8 cellular contexts compared by ENCODE assay signal in the genomic region with DNA sequence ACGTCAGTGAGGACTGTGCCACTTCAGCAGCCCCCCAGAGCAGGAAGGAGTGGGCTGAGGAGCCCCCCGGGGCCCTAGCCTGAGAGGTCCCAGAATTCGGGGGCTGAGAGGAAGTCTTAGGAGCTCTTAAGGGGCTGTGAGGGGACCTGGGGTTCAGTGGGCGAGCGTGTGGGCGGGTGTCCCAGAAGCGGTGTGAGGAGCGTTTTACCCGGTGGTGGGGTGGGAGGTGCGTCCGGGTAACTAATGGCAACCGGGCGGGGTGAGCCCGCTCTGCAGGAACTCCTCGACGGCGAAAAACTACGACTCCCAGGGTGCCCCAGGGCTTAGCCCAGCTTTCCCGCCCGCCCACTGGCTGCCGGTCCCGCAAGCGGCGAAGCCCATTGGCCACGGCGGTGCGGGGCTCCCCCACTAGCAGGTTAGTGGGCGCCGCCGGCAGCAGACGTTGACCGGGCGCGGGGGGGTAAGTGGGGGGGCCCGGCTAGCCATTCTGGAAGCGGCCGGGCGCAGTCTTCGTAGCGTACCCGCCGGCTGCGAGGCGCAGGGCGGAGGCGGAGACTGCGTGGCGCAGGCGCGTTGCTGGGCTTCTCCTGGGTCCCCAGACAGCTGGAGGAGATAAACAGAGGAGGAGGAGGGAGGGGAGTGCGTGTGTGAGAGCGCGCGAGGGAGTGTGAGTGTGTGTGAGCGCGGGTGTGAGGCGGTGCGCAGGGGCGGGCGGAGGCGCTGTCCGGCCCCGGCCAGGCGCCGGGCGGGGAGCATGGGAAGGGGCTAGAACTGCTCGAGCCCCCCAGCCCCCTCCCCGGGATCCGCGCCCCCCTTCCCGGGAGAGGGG. TPM values are rescaled to one million over a fixed set of nuclear protein-coding genes. Genes with fewer than 3 reads are reported as not detected.
DNase-seq lines count a peak whose midpoint lies in the region; ATAC-seq lines count a peak whose summit lies in the region.

A gene with protein sequence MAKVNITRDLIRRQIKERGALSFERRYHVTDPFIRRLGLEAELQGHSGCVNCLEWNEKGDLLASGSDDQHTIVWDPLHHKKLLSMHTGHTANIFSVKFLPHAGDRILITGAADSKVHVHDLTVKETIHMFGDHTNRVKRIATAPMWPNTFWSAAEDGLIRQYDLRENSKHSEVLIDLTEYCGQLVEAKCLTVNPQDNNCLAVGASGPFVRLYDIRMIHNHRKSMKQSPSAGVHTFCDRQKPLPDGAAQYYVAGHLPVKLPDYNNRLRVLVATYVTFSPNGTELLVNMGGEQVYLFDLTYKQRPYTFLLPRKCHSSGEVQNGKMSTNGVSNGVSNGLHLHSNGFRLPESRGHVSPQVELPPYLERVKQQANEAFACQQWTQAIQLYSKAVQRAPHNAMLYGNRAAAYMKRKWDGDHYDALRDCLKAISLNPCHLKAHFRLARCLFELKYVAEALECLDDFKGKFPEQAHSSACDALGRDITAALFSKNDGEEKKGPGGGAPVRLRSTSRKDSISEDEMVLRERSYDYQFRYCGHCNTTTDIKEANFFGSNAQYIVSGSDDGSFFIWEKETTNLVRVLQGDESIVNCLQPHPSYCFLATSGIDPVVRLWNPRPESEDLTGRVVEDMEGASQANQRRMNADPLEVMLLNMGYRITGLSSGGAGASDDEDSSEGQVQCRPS (plus strand): TSS at position 579 of the 829 bp plus-strand sequence. CDS start 26,423 bp downstream, outside the sequence.

- ATAC-seq in GM19372 (IDR thresholded peaks at IDR 0.05; ENCODE audit: low read depth, unreplicated experiment) (peak; percentile 89), HG03558 (IDR thresholded peaks at IDR 0.05; ENCODE audit: extremely low read depth, unreplicated experiment) (peak; percentile 90), left lobe of liver (peak; percentile 94)

- DNase-seq in C1 segment of cervical spinal cord (lab: John Stamatoyannopoulos, UW) (peak; percentile 85 to 99 (median 97)), NCI-H748 treated with DMSO at 0.1 percent for 48 hours (lab: John Stamatoyannopoulos, UW) (peak; percentile 70), dedifferentiated amniotic fluid mesenchymal stem cell (ENCODE audit: extremely low spot score) (peak; percentile 97), left lobe of liver (ENCODE audit: low spot score) (peak; percentile 99)
- peak; percentile 96 for DNase-seq in activated CD4-positive, alpha-beta T cell treated with anti-CD3 and anti-CD28 coated beads, Interleukin-2, amount 50 U/mL, for 24 hours (ENCODE audit: low read depth in 1 of 2, low spot score in 1 of 2)
- peak; percentile 98 for DNase-seq in stimulated activated CD4-positive, alpha-beta T cell treated with anti-CD3 and anti-CD28 coated beads, Interleukin-2, amount 100 ng/mL, for 4 hours (ENCODE audit: low read depth)

RNA-seq across cellular contexts. Expression of the gene that starts here (rescaled TPM):
- total RNA-seq in left lobe of liver: 21.8 TPM

Comparison
In these comparisons a context has a peak if more than half of its experiments do, and no peak if none do; other contexts are left out.
1. Peak in every context shown above with its lines: DNase-seq and ATAC-seq.